Comparison of ENCODE assay signal across 8 cellular contexts in the genomic region with DNA sequence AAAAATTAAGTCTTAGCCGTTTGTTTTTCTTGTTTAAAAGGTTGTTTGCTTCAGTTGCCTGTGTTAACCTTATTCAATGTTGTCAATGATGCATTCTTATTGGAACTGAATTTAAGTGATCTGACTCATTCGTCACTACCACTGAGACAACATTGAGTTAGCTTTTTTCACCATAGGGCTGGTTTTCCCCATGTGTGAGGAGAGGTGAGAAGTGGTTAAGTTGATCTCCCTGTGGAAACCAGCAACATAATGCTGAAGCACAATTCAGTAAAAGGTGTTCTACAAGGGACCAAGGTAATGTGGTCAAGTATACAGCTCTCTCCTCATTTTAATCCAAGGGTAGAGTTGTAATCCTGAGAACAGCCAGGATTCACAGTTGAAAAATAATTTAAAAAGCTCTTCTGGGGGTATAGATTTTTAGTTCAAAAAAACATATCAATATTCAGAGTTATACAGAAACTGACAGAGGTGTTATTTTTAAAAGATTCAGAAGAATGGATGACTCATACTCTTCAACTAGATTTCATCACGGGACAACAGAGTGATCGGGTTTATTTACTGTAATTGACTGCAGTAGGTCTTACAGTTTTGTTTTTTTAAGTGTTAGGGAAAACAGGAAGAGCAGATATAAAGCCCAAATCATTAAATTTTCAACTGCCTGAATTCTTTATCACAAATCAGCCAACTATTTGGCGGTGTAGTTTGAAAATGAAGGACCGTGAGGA. TPM values are rescaled to one million over a fixed set of nuclear protein-coding genes. Genes with fewer than 3 reads are reported as not detected.
A peak's percentile ranks its signal among the peaks of the same experiment; 100 is the strongest.
DNase-seq lines count a peak whose midpoint lies in the region; ATAC-seq and TF ChIP-seq lines count a peak whose summit lies in the region.

No MANE protein-coding gene starts in this region.

- WGBS in aorta, 2 donors: 60 to 61% methylated on average over 6 of the region's 6 CpGs

- no peaks in the 10 kb centered on the region for H3K9me3 ChIP-seq in RWPE2 (ENCODE audit: severe bottlenecking)
- H3K9me3 ChIP-seq in subcutaneous abdominal adipose tissue (ENCODE audit: control insufficient read depth in 5 of 5, low read length in 5 of 5): no peaks in the 10 kb centered on the region
- no peaks in the 10 kb centered on the region for H3K9me3 ChIP-seq in aorta (ENCODE audit: control insufficient read depth, low read length)

- no peak for DNase-seq in activated T-cell treated with anti-CD3 and anti-CD28 coated beads, Interleukin-2, amount 50 U/mL, for 24 hours
- DNase-seq in activated T-cell treated with anti-CD3 and anti-CD28 coated beads, Interleukin-2, amount 50 U/mL, for 1 hour: no peak
- DNase-seq in RWPE2 (ENCODE audit: low spot score) (no peak), fibroblast of mammary gland (ENCODE audit: low read depth) (peak; percentile 84), GOT3 (lab: John Stamatoyannopoulos, UW) (no peak), aorta (no peak), NCI-H1417 (lab: John Stamatoyannopoulos, UW) (no peak)

- ATAC-seq in RWPE2 (ENCODE audit: low read depth) (peak; percentile 60), aorta (ENCODE audit: low FRiP score) (no peak)

- H3K27me3 Mint-ChIP-seq in activated T-cell treated with anti-CD3 and anti-CD28 coated beads, Interleukin-2, amount 50 U/mL, for 24 hours: no peaks in the 10 kb centered on the region

- H3K4me1 Mint-ChIP-seq in activated T-cell treated with anti-CD3 and anti-CD28 coated beads, Interleukin-2, amount 50 U/mL, for 24 hours (ENCODE audit: low read depth): peaks cover 65% of the 10 kb centered on the region

- H3K9me3 Mint-ChIP-seq in activated T-cell treated with anti-CD3 and anti-CD28 coated beads, Interleukin-2, amount 50 U/mL, for 24 hours: no peaks in the 10 kb centered on the region

- H3K36me3 ChIP-seq in RWPE2 (ENCODE audit: low read depth) (peaks cover 87% of the 10 kb centered on the region), subcutaneous abdominal adipose tissue (ENCODE audit: control insufficient read depth in 5 of 5, insufficient read depth in 5 of 5, low read length in 5 of 5) (peaks cover 19 to 43% (median 31%) of the 10 kb centered on the region in 5 donors), aorta (ENCODE audit: control insufficient read depth in 1 of 2, insufficient read depth in 2 of 2, low read length in 1 of 2) (no peaks in the 10 kb centered on the region)

- intact Hi-C loops in aorta (cut with DNase I): no loop called here

- H3K4me1 ChIP-seq in RWPE2 (ENCODE audit: insufficient read depth, poor library complexity, severe bottlenecking): peaks cover 34% of the 10 kb centered on the region
- H3K4me1 ChIP-seq in subcutaneous abdominal adipose tissue (ENCODE audit: control insufficient read depth in 5 of 5, insufficient read depth in 5 of 5, low read length in 5 of 5): peaks cover 0 to 4% (median 0%) of the 10 kb centered on the region in 5 donors
- no peaks in the 10 kb centered on the region for H3K4me1 ChIP-seq in aorta (ENCODE audit: control insufficient read depth in 1 of 2, insufficient read depth in 2 of 2, low read length in 2 of 2)

- TF ChIP-seq CTCF in RWPE2 (IDR thresholded peaks at IDR 0.05; ENCODE audit: poor library complexity, severe bottlenecking) (no peak), fibroblast of mammary gland (conservative IDR thresholded peaks at IDR 0.05; ENCODE audit: control insufficient read depth, insufficient read depth, low read depth, low read length) (no peak)

- H3K27ac Mint-ChIP-seq in activated T-cell treated with anti-CD3 and anti-CD28 coated beads, Interleukin-2, amount 50 U/mL, for 24 hours: peak overlapping the region; percentile 97

- H3K9ac ChIP-seq in subcutaneous abdominal adipose tissue (ENCODE audit: low read length in 5 of 5): no peak overlapping the region

- H3K4me3 ChIP-seq in RWPE2 (ENCODE audit: severe bottlenecking) (no peak overlapping the region), fibroblast of mammary gland (ENCODE audit: control insufficient read depth, low read depth, low read length) (no peak overlapping the region), subcutaneous abdominal adipose tissue (ENCODE audit: low read depth in 1 of 5, low read length in 5 of 5) (no peak overlapping the region), aorta (ENCODE audit: low read length in 2 of 2) (no peak overlapping the region)

- H3K27me3 ChIP-seq in RWPE2 (ENCODE audit: insufficient read depth, poor library complexity, severe bottlenecking): no peaks in the 10 kb centered on the region
- no peaks in the 10 kb centered on the region for H3K27me3 ChIP-seq in subcutaneous abdominal adipose tissue (ENCODE audit: control insufficient read depth in 5 of 5, insufficient read depth in 4 of 5, low read length in 5 of 5)
- H3K27me3 ChIP-seq in aorta (ENCODE audit: control insufficient read depth in 1 of 2, insufficient read depth in 2 of 2, low read length in 1 of 2): no peaks in the 10 kb centered on the region

- peaks cover 96% of the 10 kb centered on the region for H3K36me3 Mint-ChIP-seq in activated T-cell treated with anti-CD3 and anti-CD28 coated beads, Interleukin-2, amount 50 U/mL, for 24 hours (ENCODE audit: low read depth)

- H3K27ac ChIP-seq in RWPE2 (ENCODE audit: poor library complexity, severe bottlenecking) (peak overlapping the region; percentile 70), subcutaneous abdominal adipose tissue (ENCODE audit: low read depth, low read length) (peak overlapping the region; percentile 71), aorta (ENCODE audit: low read depth in 1 of 2, low read length in 2 of 2) (no peak overlapping the region)

- peak overlapping the region; percentile 28 for H3K4me3 Mint-ChIP-seq in activated T-cell treated with anti-CD3 and anti-CD28 coated beads, Interleukin-2, amount 50 U/mL, for 24 hours

RNA-seq across cellular contexts. Expression of a gene that starts 12.6 kb away (rescaled TPM):
- total RNA-seq in aorta: 10 to 100 TPM; 42.4 to 49.2 TPM
- polyA plus RNA-seq in aorta: 100 to 1,000 TPM in 1 of 2 donors, 10 to 100 TPM in 1; 29.2 to 102 TPM

RNA-seq across cellular contexts. Expression of a gene that starts 39.8 kb away (rescaled TPM):
- 10 to 100 TPM; 57.4 to 62.4 TPM for total RNA-seq in aorta
- 100 to 1,000 TPM in 1 of 2 donors, 10 to 100 TPM in 1; 85.4 to 161 TPM for polyA plus RNA-seq in aorta

Comparison
In these comparisons a context has a peak if more than half of its experiments do, and no peak if none do; other contexts are left out.
1. H3K27ac ChIP-seq: peak in RWPE2 (single experiment) and subcutaneous abdominal adipose tissue (single experiment); none in aorta (0 of 2).